Comparison of ENCODE assay signal across 8 cellular contexts in the genomic region with DNA sequence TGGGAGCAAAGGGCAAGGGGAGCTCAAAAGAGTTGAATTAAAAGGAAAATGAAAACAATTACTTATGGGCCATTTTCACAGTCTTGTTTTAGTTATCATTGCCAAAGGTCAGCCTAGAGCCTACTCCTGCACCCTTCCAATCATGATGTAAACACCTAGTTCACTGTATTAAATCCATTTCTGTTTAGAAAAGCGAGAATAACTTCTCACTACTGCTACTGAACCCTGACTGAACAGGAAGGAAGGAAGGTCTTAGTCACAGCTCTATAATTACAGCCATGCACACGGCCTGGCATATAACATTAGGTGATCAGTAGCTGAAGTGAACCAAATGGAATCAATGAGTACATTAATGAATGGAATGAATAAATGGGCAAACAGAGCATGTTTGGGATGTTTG.
DNase-seq lines count a peak whose midpoint lies in the region; ATAC-seq, FAIRE-seq and TF ChIP-seq lines count a peak whose summit lies in the region.

No MANE protein-coding gene starts in this region.

- DNase-seq in hepatocyte (ENCODE audit: low spot score) = no peak
- no peak for DNase-seq in NCI-H2029 treated with DMSO at 0.1 percent for 48 hours (lab: John Stamatoyannopoulos, UW)
- no peak for DNase-seq in NCI-H526 treated with DMSO at 0.1 percent for 48 hours (lab: John Stamatoyannopoulos, UW)
- no peak for DNase-seq in HepG2 (ENCODE audit: low spot score)
- DNase-seq in NK-92 treated with Interleukin-12 subunit alpha and Interleukin-12 subunit beta, amount 100 ng/mL, for 24 hours (lab: John Stamatoyannopoulos, UW) = no peak

- H3K79me2 ChIP-seq in hepatocyte (peaks cover 50% of the 10 kb centered on the region), HepG2 (ENCODE audit: insufficient read depth, low read length) (peaks cover 2% of the 10 kb centered on the region)

- H3K36me3 ChIP-seq in hepatocyte (replicated peaks; ENCODE audit: insufficient read depth, low read depth) (no peaks in the 10 kb centered on the region), HepG2 (replicated peaks in 1 of 2; ENCODE audit: control insufficient read depth in 1 of 2, insufficient read depth in 2 of 2, low read length in 2 of 2) (no peaks in the 10 kb centered on the region)

- H2AFZ ChIP-seq in hepatocyte = no peak overlapping the region
- no peak overlapping the region for H2AFZ ChIP-seq in HepG2 (ENCODE audit: low read length)

- TF ChIP-seq POLR2A in HepG2 (IDR thresholded peaks at IDR 0.05; ENCODE audit: insufficient read depth in 1 of 2, low read depth in 2 of 2, low read length in 2 of 2) = no peak

- no peaks in the 10 kb centered on the region for H3K9me2 ChIP-seq in hepatocyte (replicated peaks; ENCODE audit: insufficient read depth)

- POLR2A ChIA-PET in HepG2 (lab: Yijun Ruan, JAX) = no interaction called here

- in situ Hi-C loops in HepG2 (cut with HindIII; ENCODE audit: extremely low pct_ligation_motif_present, low pct_unique_long_range_greater_than_20kb) = no loop called here

- peak; percentile 71 for ATAC-seq in GM18519 (IDR thresholded peaks at IDR 0.05; ENCODE audit: low FRiP score, unreplicated experiment)
- ATAC-seq in GM21528 (IDR thresholded peaks at IDR 0.05; ENCODE audit: low FRiP score, unreplicated experiment) = peak; percentile 78
- ATAC-seq in HG03520 (IDR thresholded peaks at IDR 0.05; ENCODE audit: unreplicated experiment) = peak; percentile 71
- ATAC-seq in HepG2 = no peak

- CTCF ChIA-PET in HepG2 (lab: Yijun Ruan, JAX; ENCODE audit: low intra/inter-chr PET ratio, low total read pairs) = no interaction called here

- TF ChIP-seq EP300 in HepG2 (IDR thresholded peaks at IDR 0.05; ENCODE audit: low read depth in 2 of 2, low read length in 2 of 2) (no peak), HepG2 (CRISPR knock-in tag; IDR thresholded peaks at IDR 0.05; ENCODE audit: borderline replicate concordance) (no peak)

- H3K27ac ChIP-seq in hepatocyte (peak overlapping the region; percentile 25), HepG2 (ENCODE audit: extremely low read length, insufficient read depth, low read length) (no peak overlapping the region)

- H3K4me3 ChIP-seq in hepatocyte (no peak overlapping the region), HepG2 (replicated peaks in 1 of 3; ENCODE audit: insufficient read depth in 1 of 3, low read depth in 2 of 3, low read length in 3 of 3) (no peak overlapping the region)

- no peak overlapping the region for H3K9ac ChIP-seq in HepG2 (ENCODE audit: insufficient read depth, low read depth, low read length)

- peaks cover 29% of the 10 kb centered on the region for H3K4me1 ChIP-seq in hepatocyte (ENCODE audit: insufficient read depth)
- H3K4me1 ChIP-seq in HepG2 (ENCODE audit: insufficient read depth, low read length) = peaks cover 10% of the 10 kb centered on the region

- H3K9me3 ChIP-seq in hepatocyte (ENCODE audit: low read depth) (no peaks in the 10 kb centered on the region), HepG2 (ENCODE audit: low read length) (no peaks in the 10 kb centered on the region)

- FAIRE-seq in HepG2 (lab: Jason Lieb, UNC) = no peak

- TF ChIP-seq CTCF in hepatocyte (IDR thresholded peaks at IDR 0.05; ENCODE audit: poor library complexity) (no peak), HepG2 (CRISPR knock-in tag; IDR thresholded peaks at IDR 0.05) (no peak)

- WGBS in hepatocyte (ENCODE audit: low lambda C conversion rate, missing lambda C conversion rate) = 73% methylated on average over 2 of the region's 2 CpGs
- WGBS in HepG2 (ENCODE audit: low lambda C conversion rate) = 95% methylated on average over 2 of the region's 2 CpGs

- no peak for TF ChIP-seq RAD21 in HepG2 (CRISPR knock-in tag; IDR thresholded peaks at IDR 0.05)

- BruUV-seq in HepG2 (replicated peaks; lab: Mats Ljungman, UMichigan) = no TSS peak

- H3K4me2 ChIP-seq in hepatocyte (peak overlapping the region; percentile 7), HepG2 (ENCODE audit: low read depth, low read length) (no peak overlapping the region)

- intact Hi-C loops in HepG2 (cut with micrococcal nuclease; ENCODE audit: unreplicated experiment) = no loop called here

- H4K20me1 ChIP-seq in hepatocyte (ENCODE audit: insufficient read depth, poor library complexity, severe bottlenecking) (no peaks in the 10 kb centered on the region), HepG2 (ENCODE audit: insufficient read depth, low read length) (peaks cover 5% of the 10 kb centered on the region; the same call in 1 of the 2 replicates)

- H3K27me3 ChIP-seq in hepatocyte = no peaks in the 10 kb centered on the region
- no peaks in the 10 kb centered on the region for H3K27me3 ChIP-seq in HepG2 (ENCODE audit: control insufficient read depth in 1 of 2, insufficient read depth in 2 of 2, low read length in 2 of 2)

TF ChIP-seq in HepG2, 621 proteins besides CTCF, POLR2A, EP300 and RAD21 (continues in another document):
- TF ChIP-seq ZNF589 (CRISPR knock-in tag; conservative IDR thresholded peaks at IDR 0.05) (no peak), ZNF564 (CRISPR knock-in tag; IDR thresholded peaks at IDR 0.05) (no peak), BCLAF1 (IDR thresholded peaks at IDR 0.05) (no peak), ETV6 (CRISPR knock-in tag; conservative IDR thresholded peaks at IDR 0.05) (no peak), GZF1 (CRISPR knock-in tag; IDR thresholded peaks at IDR 0.05) (no peak), U2AF2 (IDR thresholded peaks at IDR 0.05; ENCODE audit: low read depth, low read length) (no peak), CREB1 (IDR thresholded peaks at IDR 0.05) (no peak), CREB1 (CRISPR knock-in tag; IDR thresholded peaks at IDR 0.05) (no peak), ZNF24 (IDR thresholded peaks at IDR 0.05) (no peak), ZNF121 (CRISPR knock-in tag; IDR thresholded peaks at IDR 0.05) (no peak), RFX5 (IDR thresholded peaks at IDR 0.05; ENCODE audit: low read depth, low read length) (no peak), KDM2A (CRISPR knock-in tag; IDR thresholded peaks at IDR 0.05; ENCODE audit: borderline replicate concordance, low read depth) (no peak), ARHGAP35 (CRISPR knock-in tag; IDR thresholded peaks at IDR 0.05; ENCODE audit: borderline replicate concordance) (no peak), GATA4 (IDR thresholded peaks at IDR 0.05; ENCODE audit: borderline replicate concordance, low read depth) (no peak)
- TF ChIP-seq, protein P1, sequence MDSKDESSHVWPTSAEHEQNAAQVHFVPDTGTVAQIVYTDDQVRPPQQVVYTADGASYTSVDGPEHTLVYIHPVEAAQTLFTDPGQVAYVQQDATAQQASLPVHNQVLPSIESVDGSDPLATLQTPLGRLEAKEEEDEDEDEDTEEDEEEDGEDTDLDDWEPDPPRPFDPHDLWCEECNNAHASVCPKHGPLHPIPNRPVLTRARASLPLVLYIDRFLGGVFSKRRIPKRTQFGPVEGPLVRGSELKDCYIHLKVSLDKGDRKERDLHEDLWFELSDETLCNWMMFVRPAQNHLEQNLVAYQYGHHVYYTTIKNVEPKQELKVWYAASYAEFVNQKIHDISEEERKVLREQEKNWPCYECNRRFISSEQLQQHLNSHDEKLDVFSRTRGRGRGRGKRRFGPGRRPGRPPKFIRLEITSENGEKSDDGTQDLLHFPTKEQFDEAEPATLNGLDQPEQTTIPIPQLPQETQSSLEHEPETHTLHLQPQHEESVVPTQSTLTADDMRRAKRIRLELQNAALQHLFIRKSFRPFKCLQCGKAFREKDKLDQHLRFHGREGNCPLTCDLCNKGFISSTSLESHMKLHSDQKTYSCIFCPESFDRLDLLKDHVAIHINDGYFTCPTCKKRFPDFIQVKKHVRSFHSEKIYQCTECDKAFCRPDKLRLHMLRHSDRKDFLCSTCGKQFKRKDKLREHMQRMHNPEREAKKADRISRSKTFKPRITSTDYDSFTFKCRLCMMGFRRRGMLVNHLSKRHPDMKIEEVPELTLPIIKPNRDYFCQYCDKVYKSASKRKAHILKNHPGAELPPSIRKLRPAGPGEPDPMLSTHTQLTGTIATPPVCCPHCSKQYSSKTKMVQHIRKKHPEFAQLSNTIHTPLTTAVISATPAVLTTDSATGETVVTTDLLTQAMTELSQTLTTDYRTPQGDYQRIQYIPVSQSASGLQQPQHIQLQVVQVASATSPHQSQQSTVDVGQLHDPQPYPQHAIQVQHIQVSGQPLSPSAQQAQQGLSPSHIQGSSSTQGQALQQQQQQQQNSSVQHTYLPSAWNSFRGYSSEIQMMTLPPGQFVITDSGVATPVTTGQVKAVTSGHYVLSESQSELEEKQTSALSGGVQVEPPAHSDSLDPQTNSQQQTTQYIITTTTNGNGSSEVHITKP (CRISPR knock-in tag; IDR thresholded peaks at IDR 0.05; ENCODE audit: low read depth) = no peak
